Comparison of ENCODE assay signal across 18 cellular contexts in the genomic region with DNA sequence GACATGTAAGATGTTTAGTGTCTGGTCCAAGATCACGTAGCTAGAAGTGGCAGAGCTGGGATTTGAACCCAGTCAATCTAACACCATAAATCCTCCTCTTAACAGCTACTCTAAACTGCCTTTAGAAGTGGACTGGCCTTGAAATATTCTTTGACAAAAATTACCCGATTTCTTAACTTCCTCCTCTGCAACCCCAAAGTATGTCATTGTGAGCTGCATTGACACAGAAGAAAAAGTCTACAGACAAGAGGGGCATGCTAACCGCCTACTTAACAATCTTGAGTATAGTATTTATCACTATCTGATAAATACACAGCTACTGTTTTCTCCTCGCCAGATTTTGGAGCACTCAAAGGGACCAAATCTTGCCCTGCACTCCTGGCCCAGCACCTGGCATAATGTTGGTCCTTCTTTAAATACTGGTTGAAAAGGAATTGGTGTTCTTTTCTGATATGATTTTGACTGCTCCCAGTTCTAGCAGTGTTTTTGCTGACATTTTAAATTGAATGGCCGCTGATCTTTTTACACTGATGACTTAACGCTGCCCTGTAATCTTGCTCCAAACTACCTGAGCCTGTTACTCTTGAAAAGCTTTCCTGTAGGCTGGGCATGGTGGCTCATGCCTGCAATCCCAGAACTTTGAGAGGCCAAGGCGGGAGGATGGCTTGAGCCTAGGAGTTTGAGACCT.
"Had no signal": no experiment of that assay in that cellular context is flagged by ENCODE, and none has a peak within 500 bp of the region (broad histone marks: within the 10 kb centered on the region; RNA-seq: fewer than 3 reads in every experiment).

No MANE protein-coding gene starts in this region.

- H3K9me3 ChIP-seq: esophagus squamous epithelium, ovary, stomach, thoracic aorta, uterus had no signal

- DNase-seq: activated CD4-positive, alpha-beta T cell treated with anti-CD3 and anti-CD28 coated beads for 48 hours; activated CD8-positive, alpha-beta memory T cell treated with anti-CD3 and anti-CD28 coated beads, Interleukin-2, amount 50 U/mL, for 48 hours; activated CD8-positive, alpha-beta T cell treated with anti-CD3 and anti-CD28 coated beads, Interleukin-2, amount 10 ng/mL, durations not matched to agents 7 days and 5 days; activated naive CD4-positive, alpha-beta T cell treated with Interleukin-2 at 50 U/mL for 16 hours; esophagus squamous epithelium; foreskin fibroblast; head of caudate nucleus; mesenchymal stem cell; ovary; stimulated activated CD4-positive, alpha-beta T cell treated with anti-CD3 and anti-CD28 coated beads, Interleukin-2, amount 100 ng/mL, for 48 hours; stomach; T-helper 9 cell; uterus had no signal

- H3K27me3 ChIP-seq: esophagus squamous epithelium, ovary, stomach, uterus had no signal

- H3K27ac Mint-ChIP-seq: activated CD8-positive, alpha-beta T cell treated with anti-CD3 and anti-CD28 coated beads, Interleukin-2, amount 10 ng/mL, durations not matched to agents 7 days and 5 days had no signal

- H3K9me3 Mint-ChIP-seq: neural crest cell had no signal

- H3K4me3 Mint-ChIP-seq: activated CD8-positive, alpha-beta T cell treated with anti-CD3 and anti-CD28 coated beads, Interleukin-2, amount 10 ng/mL, durations not matched to agents 7 days and 5 days; neural crest cell had no signal

- ATAC-seq: activated CD8-positive, alpha-beta T cell treated with anti-CD3 and anti-CD28 coated beads, Interleukin-2, amount 10 ng/mL, durations not matched to agents 7 days and 5 days; left lobe of liver had no signal

- H3K4me3 ChIP-seq: esophagus squamous epithelium, ovary, stomach, thoracic aorta, uterus had no signal

- H3K27ac ChIP-seq: esophagus squamous epithelium, ovary, thoracic aorta, uterus, VCaP had no signal

- H3K36me3 ChIP-seq: esophagus squamous epithelium, ovary, stomach, thoracic aorta, uterus had no signal

- FAIRE-seq: astrocyte had no signal
